Comparison of ENCODE assay signal across 28 cellular contexts in the genomic region with DNA sequence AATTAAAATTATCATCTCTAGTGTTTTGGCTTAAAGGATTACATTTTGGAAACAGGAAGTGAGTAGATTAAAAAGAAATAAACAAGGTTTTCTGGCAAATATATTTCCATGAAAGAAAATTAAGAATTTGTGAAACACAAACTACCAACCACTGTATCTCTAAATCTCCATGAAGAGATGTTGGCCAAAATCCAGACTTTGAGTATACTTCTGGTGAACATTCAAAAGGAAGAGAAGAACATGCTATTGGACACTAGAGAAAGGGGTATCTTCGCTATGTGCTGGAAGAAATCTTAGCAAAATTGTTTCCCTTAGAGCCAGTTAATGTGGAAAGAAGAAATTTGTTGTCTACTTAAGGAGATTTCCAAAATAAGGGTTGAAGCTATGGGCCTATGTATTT.
"Had no signal": no experiment of that assay in that cellular context is flagged by ENCODE, and none has a peak within 500 bp of the region (broad histone marks: within the 10 kb centered on the region; RNA-seq: fewer than 3 reads in every experiment).

No MANE protein-coding gene starts in this region.

- H3K4me3 Mint-ChIP-seq: activated B cell treated with CpG ODN at 0.5 μM for 24 hours; activated CD8-positive, alpha-beta T cell treated with anti-CD3 and anti-CD28 coated beads for 36 hours; activated naive CD4-positive, alpha-beta T cell treated with anti-CD3 and anti-CD28 coated beads, Interleukin-2, amount 50 U/mL, for 24 hours; activated naive CD8-positive, alpha-beta T cell treated with anti-CD3 and anti-CD28 coated beads, Interleukin-2, amount 10 ng/mL, durations not matched to agents 7 days and 5 days; central memory CD8-positive, alpha-beta T cell; T-cell; T-helper 17 cell had no signal

- H3K27ac Mint-ChIP-seq: activated B cell treated with CpG ODN at 0.5 μM for 24 hours; activated CD8-positive, alpha-beta T cell treated with anti-CD3 and anti-CD28 coated beads for 36 hours; activated naive CD4-positive, alpha-beta T cell treated with anti-CD3 and anti-CD28 coated beads, Interleukin-2, amount 50 U/mL, for 24 hours; activated naive CD8-positive, alpha-beta T cell treated with anti-CD3 and anti-CD28 coated beads, Interleukin-2, amount 10 ng/mL, durations not matched to agents 7 days and 5 days; activated T-helper 2 cell treated with anti-CD3 and anti-CD28 coated beads, Interferon-gamma antibody, Interleukin-2, Interleukin-4, amounts not matched to agents 10 μg/mL and 5 μg/mL and 100 μg/mL, durations not matched to agents 14 hours and 24 hours and 36 hours; T-cell; T-helper 17 cell had no signal

- H3K4me1 ChIP-seq: ascending aorta had no signal

- DNase-seq: activated B cell treated with CpG ODN at 0.5 μM for 24 hours; activated CD4-positive, alpha-beta T cell treated with anti-CD3 and anti-CD28 coated beads for 4 hours; activated CD4-positive, alpha-beta T cell treated with anti-CD3 and anti-CD28 coated beads, Interleukin-2, amount 50 U/mL, for 1 hour; activated CD4-positive, CD25-positive, alpha-beta regulatory T cell treated with anti-CD3 and anti-CD28 coated beads, Interleukin-2, amount 50 U/mL, for 72 hours; activated CD8-positive, alpha-beta T cell treated with anti-CD3 and anti-CD28 coated beads for 36 hours; activated gamma-delta T cell; activated naive CD4-positive, alpha-beta T cell treated with Interleukin-2 at 50 U/mL for 16 hours; activated naive CD8-positive, alpha-beta T cell treated with anti-CD3 and anti-CD28 coated beads, Interleukin-2, amount 10 ng/mL, durations not matched to agents 7 days and 5 days; activated T-cell treated with anti-CD3 and anti-CD28 coated beads, Interleukin-2, amount 50 U/mL, for 1 hour; amygdala; Kasumi-1; MV-4-11; NCI-H1092; NCI-H1436 treated with DMSO at 0.1 percent for 48 hours; NCI-H1694 treated with DMSO at 0.1 percent for 48 hours; NCI-H2029; NCI-H345; NCI-H524 treated with DMSO at 0.1 percent for 48 hours; Right ventricle myocardium superior; T-cell; T-helper 17 cell; T-helper 9 cell had no signal

- H3K9me3 ChIP-seq: ascending aorta had no signal

- H3K27me3 Mint-ChIP-seq: activated B cell treated with CpG ODN at 0.5 μM for 24 hours; activated CD8-positive, alpha-beta T cell treated with anti-CD3 and anti-CD28 coated beads for 36 hours; activated naive CD4-positive, alpha-beta T cell treated with anti-CD3 and anti-CD28 coated beads, Interleukin-2, amount 50 U/mL, for 24 hours; activated naive CD8-positive, alpha-beta T cell treated with anti-CD3 and anti-CD28 coated beads, Interleukin-2, amount 10 ng/mL, durations not matched to agents 7 days and 5 days; central memory CD8-positive, alpha-beta T cell; T-cell; T-helper 17 cell had no signal

- ATAC-seq: activated CD8-positive, alpha-beta T cell treated with anti-CD3 and anti-CD28 coated beads for 36 hours; T-cell; T-helper 17 cell had no signal

- H3K27ac ChIP-seq: ascending aorta, cardiac muscle cell, VCaP had no signal

- H3K4me3 ChIP-seq: ascending aorta, cardiac muscle cell had no signal

- H3K27me3 ChIP-seq: ascending aorta, cardiac muscle cell had no signal

- H3K36me3 ChIP-seq: ascending aorta, cardiac muscle cell had no signal

- H3K4me1 Mint-ChIP-seq: activated B cell treated with CpG ODN at 0.5 μM for 24 hours; activated naive CD4-positive, alpha-beta T cell treated with anti-CD3 and anti-CD28 coated beads, Interleukin-2, amount 50 U/mL, for 24 hours; activated naive CD8-positive, alpha-beta T cell treated with anti-CD3 and anti-CD28 coated beads, Interleukin-2, amount 10 ng/mL, durations not matched to agents 7 days and 5 days; central memory CD8-positive, alpha-beta T cell; T-cell; T-helper 17 cell had no signal

- H3K36me3 Mint-ChIP-seq: activated naive CD4-positive, alpha-beta T cell treated with anti-CD3 and anti-CD28 coated beads, Interleukin-2, amount 50 U/mL, for 24 hours; activated naive CD8-positive, alpha-beta T cell treated with anti-CD3 and anti-CD28 coated beads, Interleukin-2, amount 10 ng/mL, durations not matched to agents 7 days and 5 days; T-cell had no signal
